9 cellular contexts compared by ENCODE assay signal in genomic region chr5:55172937-55173695, GRCh38. TPM values are rescaled to one million over a fixed set of nuclear protein-coding genes. Genes with fewer than 3 reads are reported as not detected.
DNase-seq lines count a peak whose midpoint lies in the region; ATAC-seq, FAIRE-seq and TF ChIP-seq lines count a peak whose summit lies in the region.
"Had no signal": no experiment of that assay in that cellular context is flagged by ENCODE, and none has a peak within 500 bp of the region (broad histone marks: within the 10 kb centered on the region; RNA-seq: fewer than 3 reads in every experiment).

Gene CDC20B, minus strand, starts transcription at chr5:55173177. Its CDS starts 177 bp downstream, at chr5:55173000.

- intact Hi-C loops in Panc1 (cut with micrococcal nuclease; ENCODE audit: unreplicated experiment): loop anchor here (2.0 kb wide), 1 partner anchor 54 kb away; the partner anchor contains the start of gene MCIDAS

- peaks cover 30% of the 10 kb centered on the region for H3K4me1 Mint-ChIP-seq in neural crest cell
- peaks cover 52% of the 10 kb centered on the region for H3K4me1 Mint-ChIP-seq in stimulated activated naive CD8-positive, alpha-beta T cell treated with anti-CD3 and anti-CD28 coated beads, Interleukin-15, Interleukin-2, amounts not matched to agents 100 ng/mL and 50 ng/mL, for 24 hours (ENCODE audit: low read depth)

- TF ChIP-seq CTCF in D721Med (IDR thresholded peaks at IDR 0.05; ENCODE audit: insufficient read depth, missing control alignments) (no peak), Panc1 (IDR thresholded peaks at IDR 0.05) (no peak), fibroblast of pulmonary artery (IDR thresholded peaks at IDR 0.05; ENCODE audit: low read length, missing control alignments) (no peak), neural crest cell (conservative IDR thresholded peaks at IDR 0.05) (no peak)

- ATAC-seq in GM21528 (IDR thresholded peaks at IDR 0.05; ENCODE audit: low FRiP score, unreplicated experiment): peak; percentile 87
- ATAC-seq in Panc1: peak; percentile 89

- H3K36me3 Mint-ChIP-seq in neural crest cell (ENCODE audit: low read depth): no peaks in the 10 kb centered on the region
- no peaks in the 10 kb centered on the region for H3K36me3 Mint-ChIP-seq in stimulated activated naive CD8-positive, alpha-beta T cell treated with anti-CD3 and anti-CD28 coated beads, Interleukin-15, Interleukin-2, amounts not matched to agents 100 ng/mL and 50 ng/mL, for 24 hours (ENCODE audit: low read depth)

- H3K4me3 ChIP-seq in HUES6 (ENCODE audit: low read depth, low read length) (peak within 1 kb of the TSS; percentile 64), Panc1 (ENCODE audit: low read depth in 2 of 2, low read length in 2 of 2) (peak within 1 kb of the TSS; percentile 48 to 83), fibroblast of pulmonary artery (replicated peaks; ENCODE audit: low read depth, low read length) (peak within 1 kb of the TSS; percentile 55)

- CTCF ChIA-PET in Panc1 (lab: Charles Lee): interaction anchor here (0.5 to 0.6 kb wide), 2 partner anchors 37 to 532 kb away, joined by 3 to 4 read pairs; no protein-coding TSS in a partner anchor

- H3K27ac Mint-ChIP-seq in neural crest cell (ENCODE audit: unreplicated experiment): no peak within 1 kb of the TSS
- H3K27ac Mint-ChIP-seq in stimulated activated naive CD8-positive, alpha-beta T cell treated with anti-CD3 and anti-CD28 coated beads, Interleukin-15, Interleukin-2, amounts not matched to agents 100 ng/mL and 50 ng/mL, for 24 hours: no peak within 1 kb of the TSS

- H3K4me3 Mint-ChIP-seq in neural crest cell: peak within 1 kb of the TSS; percentile 86
- H3K4me3 Mint-ChIP-seq in stimulated activated naive CD8-positive, alpha-beta T cell treated with anti-CD3 and anti-CD28 coated beads, Interleukin-15, Interleukin-2, amounts not matched to agents 100 ng/mL and 50 ng/mL, for 24 hours: peak within 1 kb of the TSS; percentile 86

- H3K36me3 ChIP-seq in HUES6 (ENCODE audit: control insufficient read depth, insufficient read depth, low read length) (no peaks in the 10 kb centered on the region), Panc1 (ENCODE audit: control insufficient read depth, insufficient read depth, low read length) (no peaks in the 10 kb centered on the region)

- H3K4me1 ChIP-seq in HUES6 (ENCODE audit: control insufficient read depth, insufficient read depth, low read length): peaks cover 16% of the 10 kb centered on the region
- peaks cover 25% of the 10 kb centered on the region for H3K4me1 ChIP-seq in Panc1 (ENCODE audit: control insufficient read depth, insufficient read depth, low read length)

- H3K27ac ChIP-seq in HUES6 (ENCODE audit: low read depth, low read length): no peak within 1 kb of the TSS
- H3K27ac ChIP-seq in Panc1 (ENCODE audit: low read length): peak within 1 kb of the TSS; percentile 58

- FAIRE-seq in D721Med (lab: Jason Lieb, UNC): no peak
- FAIRE-seq: colon had no signal

- no peaks in the 10 kb centered on the region for H3K9me3 ChIP-seq in HUES6 (ENCODE audit: control insufficient read depth, insufficient read depth, low read depth, low read length)
- no peaks in the 10 kb centered on the region for H3K9me3 ChIP-seq in Panc1 (ENCODE audit: control insufficient read depth, insufficient read depth, low read depth, low read length)

- DNase-seq in D721Med (ENCODE audit: insufficient read length, low spot score) (peak; percentile 61), Panc1 (ENCODE audit: low read depth, low spot score) (no peak), activated T-helper 1 cell treated with Interleukin-2 at 50 U/mL for 16 hours (ENCODE audit: low read depth) (peak; percentile 55), fibroblast of pulmonary artery (ENCODE audit: low read depth) (peak; percentile 65), neural crest cell (ENCODE audit: low read depth, low spot score) (peak; percentile 58)

- H3K9ac ChIP-seq in HUES6 (ENCODE audit: low read length): no peak within 1 kb of the TSS

- in situ Hi-C loops in Panc1 (cut with HindIII; ENCODE audit: low pct_unique_long_range_greater_than_20kb, low sequenced_read_pairs): no loop called here

- peaks cover 69% of the 10 kb centered on the region for H3K27me3 Mint-ChIP-seq in neural crest cell (ENCODE audit: low read depth)
- peaks cover 73% of the 10 kb centered on the region for H3K27me3 Mint-ChIP-seq in stimulated activated naive CD8-positive, alpha-beta T cell treated with anti-CD3 and anti-CD28 coated beads, Interleukin-15, Interleukin-2, amounts not matched to agents 100 ng/mL and 50 ng/mL, for 24 hours

- no TSS peak for BruUV-seq in Panc1 (replicated peaks; lab: Mats Ljungman, UMichigan)

- no peaks in the 10 kb centered on the region for H3K9me3 Mint-ChIP-seq in neural crest cell
- H3K9me3 Mint-ChIP-seq in stimulated activated naive CD8-positive, alpha-beta T cell treated with anti-CD3 and anti-CD28 coated beads, Interleukin-15, Interleukin-2, amounts not matched to agents 100 ng/mL and 50 ng/mL, for 24 hours: no peaks in the 10 kb centered on the region

- POLR2A ChIA-PET in Panc1 (lab: Charles Lee): interaction anchor here (0.5 to 0.9 kb wide), 2 partner anchors 14 to 51 kb away, joined by 5 to 6 read pairs; no protein-coding TSS in a partner anchor

- H3K27me3 ChIP-seq in HUES6 (ENCODE audit: control insufficient read depth, insufficient read depth, low read length): peaks cover 75% of the 10 kb centered on the region
- no peaks in the 10 kb centered on the region for H3K27me3 ChIP-seq in Panc1 (ENCODE audit: control insufficient read depth, insufficient read depth, low read length)

RNA-seq across cellular contexts. Expression of gene CDC20B, which starts in this region (rescaled TPM):
- total RNA-seq in Panc1 (2021; ENCODE audit: unreplicated experiment) (0.08 TPM), neural crest cell (not detected in 2 replicates)
- 0.28 TPM for polyA plus RNA-seq in Panc1 (2012; ENCODE audit: insufficient read length)

Comparison
In these comparisons a context has a peak if more than half of its experiments do, and no peak if none do; other contexts are left out.
1. Peak in ATAC-seq, H3K4me3 ChIP-seq and H3K27ac ChIP-seq in Panc1; RNA of the gene not detected or under 1 TPM.
2. Peak in DNase-seq in neural crest cell; RNA of the gene not detected or under 1 TPM.